In genomic region chr1:245863566-245864184, GRCh38 we compare ENCODE assay signal across 1 cellular context.
A peak's percentile ranks its signal among the peaks of the same experiment; 100 is the strongest.
TF ChIP-seq lines count a peak whose summit lies in the region.

No MANE protein-coding gene starts in this region.

TF ChIP-seq in SK-N-SH, 30 proteins besides CTCF, POLR2A, EP300 and RAD21 (continued from another document):
- 0 out of 2 replicates have a peak, but pooled peaks have one; percentile 13 for TF ChIP-seq MEF2A (IDR thresholded peaks at IDR 0.05; ENCODE audit: borderline replicate concordance, low read depth)
- TF ChIP-seq, protein P1, sequence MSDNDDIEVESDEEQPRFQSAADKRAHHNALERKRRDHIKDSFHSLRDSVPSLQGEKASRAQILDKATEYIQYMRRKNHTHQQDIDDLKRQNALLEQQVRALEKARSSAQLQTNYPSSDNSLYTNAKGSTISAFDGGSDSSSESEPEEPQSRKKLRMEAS (IDR thresholded peaks at IDR 0.05; ENCODE audit: low read depth), result no peak
- no peak for TF ChIP-seq FOXJ3 (CRISPR knock-in tag; IDR thresholded peaks at IDR 0.05)
- no peak for TF ChIP-seq ELF1 (IDR thresholded peaks at IDR 0.05)
- no peak for TF ChIP-seq CHD2 (IDR thresholded peaks at IDR 0.05; ENCODE audit: low read length, partially characterized antibody)
- no peak for TF ChIP-seq NRF1 (IDR thresholded peaks at IDR 0.05; ENCODE audit: low read depth, low read length)
- no peak for TF ChIP-seq MXI1 (IDR thresholded peaks at IDR 0.05; ENCODE audit: low read depth, low read length)
- TF ChIP-seq TEAD4 (IDR thresholded peaks at IDR 0.05; ENCODE audit: borderline replicate concordance, insufficient read depth), result peak; percentile 41; the same call in 1 of the 2 replicates
- no peak for TF ChIP-seq GABPA (IDR thresholded peaks at IDR 0.05; ENCODE audit: low read depth)
- TF ChIP-seq, protein P2, sequence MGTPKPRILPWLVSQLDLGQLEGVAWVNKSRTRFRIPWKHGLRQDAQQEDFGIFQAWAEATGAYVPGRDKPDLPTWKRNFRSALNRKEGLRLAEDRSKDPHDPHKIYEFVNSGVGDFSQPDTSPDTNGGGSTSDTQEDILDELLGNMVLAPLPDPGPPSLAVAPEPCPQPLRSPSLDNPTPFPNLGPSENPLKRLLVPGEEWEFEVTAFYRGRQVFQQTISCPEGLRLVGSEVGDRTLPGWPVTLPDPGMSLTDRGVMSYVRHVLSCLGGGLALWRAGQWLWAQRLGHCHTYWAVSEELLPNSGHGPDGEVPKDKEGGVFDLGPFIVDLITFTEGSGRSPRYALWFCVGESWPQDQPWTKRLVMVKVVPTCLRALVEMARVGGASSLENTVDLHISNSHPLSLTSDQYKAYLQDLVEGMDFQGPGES (IDR thresholded peaks at IDR 0.05; ENCODE audit: low read depth, low read length), result no peak
- TF ChIP-seq FOXM1 (IDR thresholded peaks at IDR 0.05; ENCODE audit: low read depth), result no peak
- TF ChIP-seq PBX3 (IDR thresholded peaks at IDR 0.05), result peak; percentile 69
- no peak for TF ChIP-seq EZH2phosphoT487 (IDR thresholded peaks at IDR 0.05; ENCODE audit: borderline replicate concordance, low read depth)
- TF ChIP-seq YY1 (IDR thresholded peaks at IDR 0.05; ENCODE audit: low read depth), result no peak
- TF ChIP-seq, protein P3, sequence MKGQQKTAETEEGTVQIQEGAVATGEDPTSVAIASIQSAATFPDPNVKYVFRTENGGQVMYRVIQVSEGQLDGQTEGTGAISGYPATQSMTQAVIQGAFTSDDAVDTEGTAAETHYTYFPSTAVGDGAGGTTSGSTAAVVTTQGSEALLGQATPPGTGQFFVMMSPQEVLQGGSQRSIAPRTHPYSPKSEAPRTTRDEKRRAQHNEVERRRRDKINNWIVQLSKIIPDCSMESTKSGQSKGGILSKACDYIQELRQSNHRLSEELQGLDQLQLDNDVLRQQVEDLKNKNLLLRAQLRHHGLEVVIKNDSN (IDR thresholded peaks at IDR 0.05; ENCODE audit: borderline replicate concordance, low read depth), result no peak
- TF ChIP-seq, protein P4, sequence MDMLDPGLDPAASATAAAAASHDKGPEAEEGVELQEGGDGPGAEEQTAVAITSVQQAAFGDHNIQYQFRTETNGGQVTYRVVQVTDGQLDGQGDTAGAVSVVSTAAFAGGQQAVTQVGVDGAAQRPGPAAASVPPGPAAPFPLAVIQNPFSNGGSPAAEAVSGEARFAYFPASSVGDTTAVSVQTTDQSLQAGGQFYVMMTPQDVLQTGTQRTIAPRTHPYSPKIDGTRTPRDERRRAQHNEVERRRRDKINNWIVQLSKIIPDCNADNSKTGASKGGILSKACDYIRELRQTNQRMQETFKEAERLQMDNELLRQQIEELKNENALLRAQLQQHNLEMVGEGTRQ (IDR thresholded peaks at IDR 0.05; ENCODE audit: borderline replicate concordance, low read depth, low read length), result no peak
- TF ChIP-seq RFX5 (IDR thresholded peaks at IDR 0.05; ENCODE audit: low read length), result no peak
- TF ChIP-seq TCF12 (IDR thresholded peaks at IDR 0.05), result peak; percentile 75
- TF ChIP-seq NFIC (IDR thresholded peaks at IDR 0.05; ENCODE audit: borderline replicate concordance), result peak; percentile 49; the same call in 1 of the 2 replicates
- TF ChIP-seq SMC3 (IDR thresholded peaks at IDR 0.05; ENCODE audit: low read depth, low read length), result no peak
- no peak for TF ChIP-seq FOSL2 (IDR thresholded peaks at IDR 0.05; ENCODE audit: borderline replicate concordance, low read depth)
